ENCODE assay signal across 24 cellular contexts in the genomic region with DNA sequence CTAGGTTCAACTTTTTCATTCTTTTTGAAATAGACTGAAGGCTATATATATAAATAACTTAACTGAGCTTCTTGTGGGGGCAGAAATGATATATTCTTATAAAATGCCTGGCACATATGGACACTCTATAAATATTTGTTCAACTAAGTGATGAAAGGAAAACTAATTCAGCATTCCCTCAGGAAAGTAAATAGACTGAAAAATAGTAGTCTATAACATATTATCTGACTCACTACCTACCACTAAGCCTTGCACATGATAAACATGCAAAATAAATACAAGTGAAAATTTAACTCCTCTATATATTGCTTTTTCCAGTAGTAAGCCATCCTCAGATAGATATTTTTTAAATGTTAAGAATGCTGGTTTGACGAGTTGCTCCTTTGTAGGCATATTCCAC. TPM values are rescaled to one million over a fixed set of nuclear protein-coding genes. Genes with fewer than 3 reads are reported as not detected.
"Had no signal": no experiment of that assay in that cellular context is flagged by ENCODE, and none has a peak within 500 bp of the region (broad histone marks: within the 10 kb centered on the region; RNA-seq: fewer than 3 reads in every experiment).

No MANE protein-coding gene starts in this region.

- H3K4me1 ChIP-seq: left ventricle myocardium inferior, prostate gland, spleen, suprapubic skin, tibial artery, upper lobe of right lung had no signal

- DNase-seq: hippocampal formation; kidney; left ventricle myocardium inferior; midbrain; mucosa of descending colon; naive thymus-derived CD4-positive, alpha-beta T cell; ovary; retina; right cardiac atrium; spleen; stimulated activated CD4-positive, alpha-beta T cell treated with anti-CD3 and anti-CD28 coated beads, Interleukin-4, amount 100 ng/mL, for 24 hours; stimulated activated naive CD4-positive, alpha-beta T cell; tibial artery; trophoblast cell; upper lobe of right lung had no signal

- H3K9me3 ChIP-seq: left ventricle myocardium inferior, mucosa of descending colon, ovary, prostate gland, spleen, suprapubic skin, thoracic aorta, tibial artery, upper lobe of right lung had no signal

- H3K4me3 ChIP-seq: left ventricle myocardium inferior, lung, mucosa of descending colon, ovary, prostate gland, skin epidermis, spleen, suprapubic skin, thoracic aorta, tibial artery, upper lobe of right lung had no signal

- FAIRE-seq: kidney, urothelium cell line had no signal

- H3K27me3 ChIP-seq: ovary, spleen, suprapubic skin, tibial artery, upper lobe of right lung had no signal

- H3K27ac ChIP-seq: left ventricle myocardium inferior, ovary, prostate gland, skin epidermis, spleen, suprapubic skin, thoracic aorta, upper lobe of right lung had no signal

- H3K36me3 ChIP-seq: ovary, prostate gland had no signal

- ATAC-seq: mucosa of descending colon; naive thymus-derived CD4-positive, alpha-beta T cell; natural killer cell treated with Interleukin-12 subunit alpha and Interleukin-12 subunit beta and Interleukin-15 and Interleukin-18, amount 100 ng/mL, for 72 hours; right cardiac atrium; sciatic nerve; stimulated activated effector memory CD8-positive, alpha-beta T cell treated with anti-CD3 and anti-CD28 coated beads, Interleukin-12 subunit alpha, Interleukin-12 subunit beta, amount 100 ng/mL, for 72 hours; upper lobe of right lung had no signal

RNA-seq across cellular contexts. Expression of a gene that starts 15.7 kb away (rescaled TPM):
- polyA plus RNA-seq: naive thymus-derived CD4-positive, alpha-beta T cell had no signal
